ENCODE assay signal across 23 cellular contexts in genomic region chr9:81874228-81874627, GRCh38. TPM values are rescaled to one million over a fixed set of nuclear protein-coding genes. Genes with fewer than 3 reads are reported as not detected.
DNase-seq lines count a peak whose midpoint lies in the region; ATAC-seq and TF ChIP-seq lines count a peak whose summit lies in the region.
"Had no signal": no experiment of that assay in that cellular context is flagged by ENCODE, and none has a peak within 500 bp of the region (broad histone marks: within the 10 kb centered on the region; RNA-seq: fewer than 3 reads in every experiment).

No MANE protein-coding gene starts in this region.

- H3K79me1 ChIP-seq in mesenchymal stem cell (replicated peaks; ENCODE audit: low read length, poor library complexity, severe bottlenecking): no peaks in the 10 kb centered on the region

- in situ Hi-C loops in brain microvascular endothelial cell (cut with HindIII; ENCODE audit: low pct_ligation_motif_present, low sequenced_read_pairs): no loop called here

- peaks cover 8% of the 10 kb centered on the region for H3K9me3 ChIP-seq in A673 (ENCODE audit: low read depth, low read length, poor library complexity, severe bottlenecking)
- no peaks in the 10 kb centered on the region for H3K9me3 ChIP-seq in mesenchymal stem cell (ENCODE audit: control insufficient read depth, low read length)
- H3K9me3 ChIP-seq: BLaER1 treated with 17β-estradiol and CSF1 and Interleukin-3, amounts not matched to agents 10 nM and 100 nM had no signal

- H2BK15ac ChIP-seq in mesenchymal stem cell (ENCODE audit: low read depth, poor library complexity, severe bottlenecking): no peak overlapping the region

- no peak for ATAC-seq in activated CD4-positive, alpha-beta T cell treated with anti-CD3 and anti-CD28 coated beads for 36 hours
- ATAC-seq: CD8-positive, alpha-beta T cell had no signal

- peak overlapping the region; percentile 77 for H2BK120ac ChIP-seq in mesenchymal stem cell (ENCODE audit: low read depth, low read length)

- H2AFZ ChIP-seq in ACC112 (ENCODE audit: low read length, unreplicated experiment) (no peak overlapping the region), mesenchymal stem cell (ENCODE audit: low read depth, low read length) (no peak overlapping the region)

- TF ChIP-seq CTCF in A673 (conservative IDR thresholded peaks at IDR 0.05; ENCODE audit: low read depth, low read length): no peak
- TF ChIP-seq CTCF in brain microvascular endothelial cell (IDR thresholded peaks at IDR 0.05; ENCODE audit: low read depth, low read length, missing control alignments): no peak
- no peak for TF ChIP-seq CTCF in GM10248 (IDR thresholded peaks at IDR 0.05; ENCODE audit: control extremely low read depth, extremely low read depth, low read depth, missing control alignments)

- no peak overlapping the region for H3K14ac ChIP-seq in mesenchymal stem cell (ENCODE audit: low read length in 2 of 2)

- H3K27ac ChIP-seq in A673 (ENCODE audit: low read depth, low read length, poor library complexity, severe bottlenecking): no peak overlapping the region
- peak overlapping the region; percentile 85 for H3K27ac ChIP-seq in ACC112 (ENCODE audit: low read depth, low read length)
- peak overlapping the region; percentile 80 for H3K27ac ChIP-seq in brain microvascular endothelial cell
- H3K27ac ChIP-seq in mesenchymal stem cell (ENCODE audit: low read length, poor library complexity, severe bottlenecking): no peak overlapping the region
- H3K27ac ChIP-seq: BLaER1 treated with 17β-estradiol and CSF1 and Interleukin-3, amounts not matched to agents 10 nM and 100 nM; HL-60; RWPE1 had no signal

- no peak overlapping the region for H2BK5ac ChIP-seq in mesenchymal stem cell (ENCODE audit: low read depth, low read length, poor library complexity, severe bottlenecking)

- H3K27me3 ChIP-seq in A673 (replicated peaks; ENCODE audit: insufficient read depth, low read depth, low read length, poor library complexity) (no peaks in the 10 kb centered on the region), ACC112 (ENCODE audit: insufficient read depth, low read length) (no peaks in the 10 kb centered on the region), brain microvascular endothelial cell (replicated peaks) (no peaks in the 10 kb centered on the region), mesenchymal stem cell (ENCODE audit: control insufficient read depth in 1 of 2, insufficient read depth in 1 of 2, low read length in 2 of 2) (no peaks in the 10 kb centered on the region)
- H3K27me3 ChIP-seq: BLaER1 treated with 17β-estradiol and CSF1 and Interleukin-3, amounts not matched to agents 10 nM and 100 nM had no signal

- no TSS peak for BruUV-seq in A673 (replicated peaks; lab: Mats Ljungman, UMichigan)

- no peak overlapping the region for H3K23ac ChIP-seq in mesenchymal stem cell (ENCODE audit: low read length in 2 of 2)

- H3K36me3 ChIP-seq in A673 (ENCODE audit: insufficient read depth, low read length, poor library complexity, severe bottlenecking): no peaks in the 10 kb centered on the region
- no peaks in the 10 kb centered on the region for H3K36me3 ChIP-seq in ACC112 (ENCODE audit: insufficient read depth, low read length)
- no peaks in the 10 kb centered on the region for H3K36me3 ChIP-seq in brain microvascular endothelial cell (replicated peaks)
- no peaks in the 10 kb centered on the region for H3K36me3 ChIP-seq in mesenchymal stem cell (ENCODE audit: control insufficient read depth in 1 of 2, insufficient read depth in 2 of 2, low read depth in 1 of 2, low read length in 2 of 2)
- H3K36me3 ChIP-seq: BLaER1 treated with 17β-estradiol and CSF1 and Interleukin-3, amounts not matched to agents 10 nM and 100 nM had no signal

- H3K4me1 ChIP-seq in A673 (ENCODE audit: insufficient read depth, low read length, poor library complexity, severe bottlenecking) (peaks cover 10% of the 10 kb centered on the region), ACC112 (ENCODE audit: control insufficient read depth, insufficient read depth, low read length, unreplicated experiment) (peaks cover 19% of the 10 kb centered on the region), mesenchymal stem cell (ENCODE audit: control insufficient read depth, insufficient read depth, low read depth, low read length) (peaks cover 2% of the 10 kb centered on the region)

- H3K36me3 Mint-ChIP-seq in activated CD4-positive, alpha-beta T cell treated with anti-CD3 and anti-CD28 coated beads for 36 hours (ENCODE audit: low read depth): no peaks in the 10 kb centered on the region
- H3K36me3 Mint-ChIP-seq: CD8-positive, alpha-beta T cell had no signal

- peak; percentile 76 for DNase-seq in A673 (ENCODE audit: low spot score)
- no peak for DNase-seq in brain microvascular endothelial cell
- no peak for DNase-seq in mesenchymal stem cell
- DNase-seq in GM10248 (ENCODE audit: extremely low spot score): no peak
- DNase-seq in effector CD4-positive, alpha-beta T cell: no peak
- no peak for DNase-seq in middle frontal gyrus (ENCODE audit: extremely low spot score, low spot score)
- no peak for DNase-seq in activated CD4-positive, alpha-beta T cell treated with anti-CD3 and anti-CD28 coated beads for 36 hours
- DNase-seq: Calu3; CD8-positive, alpha-beta T cell; DMS153; H7; KG1; NCI-H1105 treated with DMSO at 0.1 percent for 48 hours; NCI-H2029 treated with DMSO at 0.1 percent for 48 hours; NCI-H510A treated with DMSO at 0.1 percent for 48 hours; NCI-H748 treated with DMSO at 0.1 percent for 48 hours; SIG-M5 had no signal

- no peaks in the 10 kb centered on the region for H3K27me3 Mint-ChIP-seq in activated CD4-positive, alpha-beta T cell treated with anti-CD3 and anti-CD28 coated beads for 36 hours

- H3K9ac ChIP-seq in mesenchymal stem cell (ENCODE audit: low read length): no peak overlapping the region
- H3K9ac ChIP-seq: BLaER1 treated with 17β-estradiol and CSF1 and Interleukin-3, amounts not matched to agents 10 nM and 100 nM had no signal

- H3K4me3 ChIP-seq in A673 (ENCODE audit: low read depth, low read length, poor library complexity, severe bottlenecking) (no peak overlapping the region), ACC112 (ENCODE audit: low read depth, low read length) (no peak overlapping the region), brain microvascular endothelial cell (ENCODE audit: low read depth, low read length) (no peak overlapping the region), mesenchymal stem cell (ENCODE audit: insufficient read depth in 1 of 2, low read depth in 1 of 2, low read length in 2 of 2) (no peak overlapping the region)
- H3K4me3 ChIP-seq: BLaER1 treated with 17β-estradiol and CSF1 and Interleukin-3, amounts not matched to agents 10 nM and 100 nM had no signal

- no peak overlapping the region for H2AK5ac ChIP-seq in mesenchymal stem cell (ENCODE audit: low read length, severe bottlenecking)

- no peak overlapping the region for H4K8ac ChIP-seq in mesenchymal stem cell (ENCODE audit: low read length)

- peak overlapping the region; percentile 92 to 93 for H2BK12ac ChIP-seq in mesenchymal stem cell (ENCODE audit: low read length in 2 of 2)

- intact Hi-C loops in A673 (cut with micrococcal nuclease; ENCODE audit: unreplicated experiment): no loop called here
- intact Hi-C loops in activated CD4-positive, alpha-beta T cell treated with anti-CD3 and anti-CD28 coated beads for 36 hours (cut with DNase I, micrococcal nuclease): no loop called here

- no peak overlapping the region for H3K4me3 Mint-ChIP-seq in activated CD4-positive, alpha-beta T cell treated with anti-CD3 and anti-CD28 coated beads for 36 hours
- H3K4me3 Mint-ChIP-seq: CD8-positive, alpha-beta T cell had no signal

- H3K18ac ChIP-seq in mesenchymal stem cell (ENCODE audit: low read depth in 1 of 2, low read length in 2 of 2): peak overlapping the region in 1 of 2 experiments; percentile 96

- POLR2A ChIA-PET in A673 (lab: Charles Lee; ENCODE audit: low non-redundant PET): no interaction called here
- POLR2A ChIA-PET in GM10248 (lab: Yijun Ruan, JAX): no interaction called here
- POLR2A ChIA-PET in activated CD4-positive, alpha-beta T cell treated with anti-CD3 and anti-CD28 coated beads for 36 hours (lab: Charles Lee): no interaction called here

- H3K27ac Mint-ChIP-seq in activated CD4-positive, alpha-beta T cell treated with anti-CD3 and anti-CD28 coated beads for 36 hours: no peak overlapping the region
- H3K27ac Mint-ChIP-seq: CD8-positive, alpha-beta T cell had no signal

- peaks cover 4% of the 10 kb centered on the region for H3K9me3 Mint-ChIP-seq in activated CD4-positive, alpha-beta T cell treated with anti-CD3 and anti-CD28 coated beads for 36 hours (ENCODE audit: low read depth)
- H3K9me3 Mint-ChIP-seq: CD8-positive, alpha-beta T cell had no signal

- H3K4ac ChIP-seq in mesenchymal stem cell (ENCODE audit: low read depth in 1 of 2, low read length in 2 of 2): peak overlapping the region in 1 of 2 experiments; percentile 94

- H3K79me2 ChIP-seq in ACC112 (ENCODE audit: control insufficient read depth, insufficient read depth, low read length, unreplicated experiment): no peaks in the 10 kb centered on the region

- CTCF ChIA-PET in A673 (lab: Charles Lee): no interaction called here
- CTCF ChIA-PET in GM10248 (lab: Yijun Ruan, JAX): no interaction called here
- CTCF ChIA-PET in activated CD4-positive, alpha-beta T cell treated with anti-CD3 and anti-CD28 coated beads for 36 hours (lab: Charles Lee): no interaction called here

- peak overlapping the region; percentile 95 for H4K91ac ChIP-seq in mesenchymal stem cell (ENCODE audit: low read length)

- H3K4me1 Mint-ChIP-seq in activated CD4-positive, alpha-beta T cell treated with anti-CD3 and anti-CD28 coated beads for 36 hours: no peaks in the 10 kb centered on the region

- WGBS in mesenchymal stem cell: 82% methylated on average over 5 of the region's 6 CpGs

- H3K4me2 ChIP-seq in mesenchymal stem cell (ENCODE audit: low read length, poor library complexity, severe bottlenecking): no peak overlapping the region

RNA-seq across cellular contexts. Expression of gene SPATA31D4, which starts 54.0 kb away (rescaled TPM):
- total RNA-seq in A673 (2021): not detected in 2 replicates
- polyA plus RNA-seq in mesenchymal stem cell (2013, experiment 1 of 2): not detected
- not detected for polyA plus RNA-seq in mesenchymal stem cell (2013, experiment 2 of 2)
- not detected for total RNA-seq in activated CD4-positive, alpha-beta T cell treated with anti-CD3 and anti-CD28 coated beads for 36 hours
- total RNA-seq: Calu3; CD8-positive, alpha-beta T cell; G401; H7; HT-29 had no signal

Comparison
In these comparisons a context has a peak if more than half of its experiments do, and no peak if none do; other contexts are left out.
1. H3K27ac ChIP-seq: peak in ACC112 (single experiment) and brain microvascular endothelial cell (single experiment); none in A673 (single experiment) and mesenchymal stem cell (single experiment).